22 cellular contexts compared by ENCODE assay signal in genomic region chr10:76082232-76082631, GRCh38.
DNase-seq lines count a peak whose midpoint lies in the region; ATAC-seq, FAIRE-seq and TF ChIP-seq lines count a peak whose summit lies in the region.
"Had no signal": no experiment of that assay in that cellular context is flagged by ENCODE, and none has a peak within 500 bp of the region (broad histone marks: within the 10 kb centered on the region; RNA-seq: fewer than 3 reads in every experiment).

No MANE protein-coding gene starts in this region.

- H2AFZ ChIP-seq in GM23248 (no peak overlapping the region), HCT116 (ENCODE audit: low read depth, low read length, poor library complexity, severe bottlenecking) (no peak overlapping the region), astrocyte (ENCODE audit: low read depth, low read length) (no peak overlapping the region)

- H3K9me3 ChIP-seq in GM23248 (ENCODE audit: low read depth) (no peaks in the 10 kb centered on the region), HCT116 (ENCODE audit: control insufficient read depth in 1 of 2, insufficient read depth in 1 of 2, low read depth in 1 of 2, low read length in 2 of 2) (no peaks in the 10 kb centered on the region), astrocyte (ENCODE audit: insufficient read depth, low read depth, low read length) (no peaks in the 10 kb centered on the region)
- H3K9me3 ChIP-seq: left ventricle myocardium inferior, suprapubic skin had no signal

- no peaks in the 10 kb centered on the region for H3K36me3 Mint-ChIP-seq in astrocyte (ENCODE audit: low read depth, unreplicated experiment)
- H3K36me3 Mint-ChIP-seq: immature natural killer cell had no signal

- H3K4me2 ChIP-seq in GM23248 (ENCODE audit: unreplicated experiment) (no peak overlapping the region), HCT116 (ENCODE audit: low read length) (peak overlapping the region; percentile 68), astrocyte (ENCODE audit: low read length) (no peak overlapping the region)

- no peak overlapping the region for H3K27ac Mint-ChIP-seq in astrocyte (ENCODE audit: unreplicated experiment)
- H3K27ac Mint-ChIP-seq: activated T-helper 17 cell treated with anti-CD3 and anti-CD28 coated beads, Interleukin-2, amount 50 U/mL, for 72 hours; immature natural killer cell had no signal

- BruUV-seq in HCT116 (replicated peaks; lab: Mats Ljungman, UMichigan), result no TSS peak

- H3K36me3 ChIP-seq in GM23248 (ENCODE audit: low read depth), result no peaks in the 10 kb centered on the region
- no peaks in the 10 kb centered on the region for H3K36me3 ChIP-seq in HCT116 (ENCODE audit: control insufficient read depth in 1 of 2, insufficient read depth in 2 of 2, low read length in 2 of 2)
- no peaks in the 10 kb centered on the region for H3K36me3 ChIP-seq in astrocyte (ENCODE audit: insufficient read depth, low read length)
- H3K36me3 ChIP-seq: cardiac muscle cell, left ventricle myocardium inferior, suprapubic skin had no signal

- CTCF ChIA-PET in HCT116 (lab: Charles Lee), result interaction anchor here (3.1 kb wide), 1 partner anchor 46 kb away, joined by 11 read pairs; no protein-coding TSS in a partner anchor

- in situ Hi-C loops in GM23248 (cut with MboI), result no loop called here

- no peak overlapping the region for H3K27ac ChIP-seq in GM23248
- H3K27ac ChIP-seq in HCT116 (ENCODE audit: low read depth, low read length), result no peak overlapping the region
- no peak overlapping the region for H3K27ac ChIP-seq in astrocyte (ENCODE audit: low read depth, low read length)
- no peak overlapping the region for H3K27ac ChIP-seq in caudate nucleus (ENCODE audit: low read depth, low read length)
- H3K27ac ChIP-seq: cardiac muscle cell, left ventricle myocardium inferior, suprapubic skin had no signal

- POLR2A ChIA-PET in HCT116 (lab: Charles Lee), result interaction anchor here (2.6 kb wide), 1 partner anchor 680 kb away, joined by 9 read pairs; the partner anchor contains the start of gene ZNF503

- H3K9me3 Mint-ChIP-seq in astrocyte (ENCODE audit: unreplicated experiment), result peaks cover 5% of the 10 kb centered on the region
- H3K9me3 Mint-ChIP-seq: activated T-helper 17 cell treated with anti-CD3 and anti-CD28 coated beads, Interleukin-2, amount 50 U/mL, for 72 hours; CD14-positive monocyte; immature natural killer cell had no signal

- intact Hi-C loops in HCT116 (cut with micrococcal nuclease), result no loop called here

- TF ChIP-seq CTCF in HCT116 (IDR thresholded peaks at IDR 0.05 in 2 of 3, conservative IDR thresholded peaks at IDR 0.05 in 1 of 3; ENCODE audit: borderline replicate concordance in 1 of 3, insufficient read depth in 1 of 3, low read depth in 2 of 3, low read length in 2 of 3) (no peak), astrocyte (IDR thresholded peaks at IDR 0.05; ENCODE audit: insufficient read depth, low read depth, low read length) (no peak)

- H3K4me1 ChIP-seq in GM23248 (ENCODE audit: insufficient read depth) (peaks cover 14% of the 10 kb centered on the region), HCT116 (ENCODE audit: control insufficient read depth in 1 of 2, insufficient read depth in 2 of 2, low read length in 2 of 2) (peaks cover 27 to 45% of the 10 kb centered on the region in 2 experiments), astrocyte (ENCODE audit: insufficient read depth, low read length) (peaks cover 27% of the 10 kb centered on the region)

- peaks cover 29% of the 10 kb centered on the region for H3K4me1 Mint-ChIP-seq in astrocyte (ENCODE audit: low read depth, unreplicated experiment)
- H3K4me1 Mint-ChIP-seq: activated T-helper 17 cell treated with anti-CD3 and anti-CD28 coated beads, Interleukin-2, amount 50 U/mL, for 72 hours; CD14-positive monocyte; immature natural killer cell had no signal

- 79 to 81% methylated on average over 3 of the region's 3 CpGs for WGBS in GM23248 (ENCODE audit: low coverage in 1 of 2, low lambda C conversion rate in 2 of 2, missing lambda C conversion rate in 2 of 2), 2 experiments

- H3K4me3 Mint-ChIP-seq in astrocyte (ENCODE audit: unreplicated experiment), result no peak overlapping the region
- H3K4me3 Mint-ChIP-seq: activated T-helper 17 cell treated with anti-CD3 and anti-CD28 coated beads, Interleukin-2, amount 50 U/mL, for 72 hours; CD14-positive monocyte; immature natural killer cell; neural crest cell had no signal

- no peak for FAIRE-seq in astrocyte (lab: Jason Lieb, UNC)

- H3K9me2 ChIP-seq in GM23248 (ENCODE audit: insufficient read depth) (no peaks in the 10 kb centered on the region), HCT116 (ENCODE audit: insufficient read depth) (no peaks in the 10 kb centered on the region)

- no peaks in the 10 kb centered on the region for H3K27me3 Mint-ChIP-seq in astrocyte (ENCODE audit: low read depth, unreplicated experiment)

- H3K9ac ChIP-seq in GM23248 (no peak overlapping the region), HCT116 (ENCODE audit: low read length) (no peak overlapping the region), astrocyte (ENCODE audit: low read length) (no peak overlapping the region)

- ATAC-seq in HCT116, result no peak
- ATAC-seq: activated T-helper 17 cell treated with anti-CD3 and anti-CD28 coated beads, Interleukin-2, amount 50 U/mL, for 72 hours; sciatic nerve had no signal

- H3K4me3 ChIP-seq in GM23248, result no peak overlapping the region
- no peak overlapping the region for H3K4me3 ChIP-seq in HCT116 (replicated peaks in 1 of 2; ENCODE audit: low read depth in 1 of 2, low read length in 2 of 2)
- no peak overlapping the region for H3K4me3 ChIP-seq in astrocyte (ENCODE audit: insufficient read depth, low read depth, low read length)
- H3K4me3 ChIP-seq: cardiac muscle cell, left ventricle myocardium inferior, suprapubic skin had no signal

- H3F3A ChIP-seq in GM23248 (ENCODE audit: insufficient read depth), result peaks cover 22% of the 10 kb centered on the region

- no peak for TF ChIP-seq RAD21 in HCT116 (IDR thresholded peaks at IDR 0.05; ENCODE audit: low read depth)

- RAD21 ChIA-PET in HCT116 (lab: Charles Lee; ENCODE audit: low non-redundant PET in 1 of 2, low total read pairs in 2 of 2, uncharacterized antibody in 2 of 2, unreplicated experiment in 2 of 2), result no interaction called here

- H3K27me3 ChIP-seq in GM23248 (replicated peaks; ENCODE audit: insufficient read depth) (no peaks in the 10 kb centered on the region), HCT116 (ENCODE audit: insufficient read depth, low read length) (peaks cover 4% of the 10 kb centered on the region; the same call in 1 of the 2 replicates), astrocyte (ENCODE audit: insufficient read depth, low read length) (no peaks in the 10 kb centered on the region)
- H3K27me3 ChIP-seq: cardiac muscle cell, suprapubic skin had no signal

- TF ChIP-seq POLR2A in HCT116 (IDR thresholded peaks at IDR 0.05; ENCODE audit: borderline replicate concordance, extremely low read depth, insufficient read depth, insufficient read length), result no peak

- no peaks in the 10 kb centered on the region for H4K20me1 ChIP-seq in GM23248 (ENCODE audit: insufficient read depth)
- no peaks in the 10 kb centered on the region for H4K20me1 ChIP-seq in HCT116 (ENCODE audit: insufficient read depth)
- no peaks in the 10 kb centered on the region for H4K20me1 ChIP-seq in astrocyte (ENCODE audit: insufficient read depth, low read length)

- H3K79me2 ChIP-seq in GM23248 (ENCODE audit: insufficient read depth) (no peaks in the 10 kb centered on the region), HCT116 (ENCODE audit: insufficient read depth, low read length) (no peaks in the 10 kb centered on the region), astrocyte (ENCODE audit: insufficient read depth, low read length) (no peaks in the 10 kb centered on the region)

- DNase-seq in GM23248 (peak; percentile 38), HCT116 (ENCODE audit: low read depth, low spot score) (no peak), astrocyte (ENCODE audit: low read depth) (peak; percentile 16), kidney tubule cell (ENCODE audit: low spot score) (peak; percentile 45), caudate nucleus (lab: John Stamatoyannopoulos, UW) (no peak), hippocampal formation (lab: John Stamatoyannopoulos, UW) (no peak), NCI-H1105 (lab: John Stamatoyannopoulos, UW) (no peak)
- DNase-seq: DMS 273 treated with DMSO at 0.1 percent for 48 hours, immature natural killer cell, left ventricle myocardium inferior, NCI-H1092, NCI-H1930, NCI-H774, OCI-M1, posterior cingulate gyrus, Right ventricle myocardium superior had no signal

TF ChIP-seq in HCT116, 20 proteins besides CTCF, POLR2A, EP300 and RAD21 (continues in another document):
- TF ChIP-seq POLR2AphosphoS5 (IDR thresholded peaks at IDR 0.05; ENCODE audit: low read depth, low read length), result no peak
- TF ChIP-seq ZFX (IDR thresholded peaks at IDR 0.05), result no peak
- TF ChIP-seq JUND (IDR thresholded peaks at IDR 0.05), result peak; percentile 14; the same call in 1 of the 2 replicates
- TF ChIP-seq CBX3 (IDR thresholded peaks at IDR 0.05; ENCODE audit: low read depth), result 0 out of 2 replicates have a peak, but pooled peaks have one; percentile 26
- TF ChIP-seq, protein P1, sequence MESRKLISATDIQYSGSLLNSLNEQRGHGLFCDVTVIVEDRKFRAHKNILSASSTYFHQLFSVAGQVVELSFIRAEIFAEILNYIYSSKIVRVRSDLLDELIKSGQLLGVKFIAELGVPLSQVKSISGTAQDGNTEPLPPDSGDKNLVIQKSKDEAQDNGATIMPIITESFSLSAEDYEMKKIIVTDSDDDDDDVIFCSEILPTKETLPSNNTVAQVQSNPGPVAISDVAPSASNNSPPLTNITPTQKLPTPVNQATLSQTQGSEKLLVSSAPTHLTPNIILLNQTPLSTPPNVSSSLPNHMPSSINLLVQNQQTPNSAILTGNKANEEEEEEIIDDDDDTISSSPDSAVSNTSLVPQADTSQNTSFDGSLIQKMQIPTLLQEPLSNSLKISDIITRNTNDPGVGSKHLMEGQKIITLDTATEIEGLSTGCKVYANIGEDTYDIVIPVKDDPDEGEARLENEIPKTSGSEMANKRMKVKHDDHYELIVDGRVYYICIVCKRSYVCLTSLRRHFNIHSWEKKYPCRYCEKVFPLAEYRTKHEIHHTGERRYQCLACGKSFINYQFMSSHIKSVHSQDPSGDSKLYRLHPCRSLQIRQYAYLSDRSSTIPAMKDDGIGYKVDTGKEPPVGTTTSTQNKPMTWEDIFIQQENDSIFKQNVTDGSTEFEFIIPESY (IDR thresholded peaks at IDR 0.05; ENCODE audit: extremely low read depth, insufficient replicate concordance, low read length), result no peak
- no peak for TF ChIP-seq EZH2 (IDR thresholded peaks at IDR 0.05)

Comparison
In these comparisons a context has a peak if more than half of its experiments do, and no peak if none do; other contexts are left out.
1. DNase-seq: peak in GM23248 (single experiment), astrocyte (single experiment) and kidney tubule cell (single experiment); none in HCT116 (single experiment), caudate nucleus (0 of 61), hippocampal formation (0 of 2) and NCI-H1105 (single experiment).